Comparison of ENCODE assay signal across 8 cellular contexts in the genomic region with DNA sequence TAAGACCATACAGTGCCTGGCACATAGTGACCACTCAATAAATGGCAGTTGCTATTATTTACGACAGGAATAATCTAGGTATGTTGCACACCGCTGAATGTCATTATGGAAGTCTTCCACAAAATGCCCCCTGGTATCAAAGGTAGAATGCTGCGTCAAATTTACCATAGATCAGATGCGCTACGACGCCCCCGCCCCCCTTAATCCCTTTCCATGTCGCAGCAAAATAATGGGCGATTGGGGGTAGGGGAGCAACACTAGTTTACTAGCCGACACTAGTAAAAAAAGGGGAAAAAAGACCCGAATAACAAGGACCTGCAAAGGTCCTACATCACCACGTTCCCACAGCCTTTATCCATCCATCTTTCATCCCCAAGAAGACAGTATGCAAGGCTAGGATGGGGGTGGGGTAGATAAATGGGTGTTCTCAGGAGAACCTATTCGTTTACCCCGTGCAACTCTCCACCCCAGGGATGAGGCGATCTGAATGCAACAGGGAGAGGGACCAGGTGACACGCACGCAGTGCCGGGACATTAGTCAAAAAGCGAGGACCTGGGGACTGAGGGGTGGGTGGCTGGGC. TPM values are rescaled to one million over a fixed set of nuclear protein-coding genes. Genes with fewer than 3 reads are reported as not detected.
A peak's percentile ranks its signal among the peaks of the same experiment; 100 is the strongest.
DNase-seq lines count a peak whose midpoint lies in the region; TF ChIP-seq lines count a peak whose summit lies in the region.

No MANE protein-coding gene starts in this region.

- H3K9me3 ChIP-seq in adrenal gland (replicated peaks in 1 of 3) (no peaks in the 10 kb centered on the region), iPS-18a (ENCODE audit: control insufficient read depth, low read depth, low read length) (no peaks in the 10 kb centered on the region)

- H3K27ac ChIP-seq in adrenal gland = peak overlapping the region; percentile 93 to 99 (median 96)
- H3K27ac ChIP-seq in iPS-18a (ENCODE audit: low read length) = peak overlapping the region; percentile 94

- peak; percentile 22 for DNase-seq in stimulated activated CD4-positive, alpha-beta T cell treated with anti-CD3 and anti-CD28 coated beads, Interleukin-15, amount 100 ng/mL, for 24 hours
- DNase-seq in stimulated activated CD4-positive, alpha-beta T cell treated with anti-CD3 and anti-CD28 coated beads, Interleukin-4, amount 100 ng/mL, for 24 hours = no peak
- DNase-seq in LoVo (ENCODE audit: low spot score) = peak; percentile 13
- DNase-seq in adrenal gland = peak in 2 of 7 donors; percentile 40 to 61
- peak; percentile 1 for DNase-seq in stimulated activated CD8-positive, alpha-beta memory T cell treated with anti-CD3 and anti-CD28 coated beads, Interleukin-12 subunit alpha, Interleukin-12 subunit beta, amount 100 ng/mL, for 1 hour (ENCODE audit: low read depth)
- no peak for DNase-seq in globus pallidus (ENCODE audit: low spot score)
- DNase-seq in posterior vena cava (ENCODE audit: low spot score) = no peak

- peak overlapping the region; percentile 35 to 89 (median 77) for H3K4me3 ChIP-seq in adrenal gland
- peak overlapping the region; percentile 94 for H3K4me3 ChIP-seq in iPS-18a (ENCODE audit: low read length)

- H3K27me3 ChIP-seq in adrenal gland = no peaks in the 10 kb centered on the region
- no peaks in the 10 kb centered on the region for H3K27me3 ChIP-seq in iPS-18a (ENCODE audit: control insufficient read depth, insufficient read depth, low read length)

- WGBS in adrenal gland, 4 donors = 2 to 3% (median 2%) methylated on average over 19 of the region's 19 CpGs

- intact Hi-C loops in adrenal gland (cut with DNase I) (no loop called here), posterior vena cava (cut with DNase I) (no loop called here)

- no peak for TF ChIP-seq POLR2A in adrenal gland (IDR thresholded peaks at IDR 0.05)

- no peaks in the 10 kb centered on the region for H3K36me3 ChIP-seq in adrenal gland (replicated peaks in 1 of 2)
- no peaks in the 10 kb centered on the region for H3K36me3 ChIP-seq in iPS-18a (ENCODE audit: control insufficient read depth, low read depth, low read length)

- H3K9ac ChIP-seq in iPS-18a (ENCODE audit: low read length) = peak overlapping the region; percentile 81

- no peak for TF ChIP-seq CTCF in adrenal gland (IDR thresholded peaks at IDR 0.05)

- H3K4me1 ChIP-seq in adrenal gland (replicated peaks in 1 of 2) = peaks cover 0 to 32% of the 10 kb centered on the region in 2 donors
- H3K4me1 ChIP-seq in iPS-18a (ENCODE audit: control insufficient read depth, low read depth, low read length) = peaks cover 11% of the 10 kb centered on the region

RNA-seq across cellular contexts. Expression of gene PREPL, which starts 0.5 kb away (rescaled TPM):
- total RNA-seq in adrenal gland = 10 to 100 TPM; 40.3 to 79.8 (median 62.6) TPM
- polyA plus RNA-seq in adrenal gland = 100 to 1,000 TPM in 1 of 3 donors, 1 to 10 TPM in 2; 8.3 to 122 (median 9.0) TPM
- 10 to 100 TPM; 46.6 to 73.1 TPM for total RNA-seq in posterior vena cava

RNA-seq across cellular contexts. Expression of gene CAMKMT, which starts 0.9 kb away (rescaled TPM):
- total RNA-seq in adrenal gland = 10 to 100 TPM in 3 of 8 donors, 1 to 10 TPM in 5; 2.6 to 12.6 (median 8.9) TPM
- polyA plus RNA-seq in adrenal gland = 10 to 100 TPM in 1 of 3 donors, 1 to 10 TPM in 2; 5.1 to 14.0 (median 6.9) TPM
- total RNA-seq in posterior vena cava = 10 to 100 TPM; 12.0 to 12.6 TPM

Comparison
In these comparisons a context has a peak if more than half of its experiments do, and no peak if none do; other contexts are left out.
1. DNase-seq: peak in stimulated activated CD4-positive, alpha-beta T cell treated with anti-CD3 and anti-CD28 coated beads, Interleukin-15, amount 100 ng/mL, for 24 hours (single experiment), LoVo (single experiment) and stimulated activated CD8-positive, alpha-beta memory T cell treated with anti-CD3 and anti-CD28 coated beads, Interleukin-12 subunit alpha, Interleukin-12 subunit beta, amount 100 ng/mL, for 1 hour (single experiment); none in stimulated activated CD4-positive, alpha-beta T cell treated with anti-CD3 and anti-CD28 coated beads, Interleukin-4, amount 100 ng/mL, for 24 hours (single experiment), globus pallidus (single experiment) and posterior vena cava (single experiment).